In the genomic region with DNA sequence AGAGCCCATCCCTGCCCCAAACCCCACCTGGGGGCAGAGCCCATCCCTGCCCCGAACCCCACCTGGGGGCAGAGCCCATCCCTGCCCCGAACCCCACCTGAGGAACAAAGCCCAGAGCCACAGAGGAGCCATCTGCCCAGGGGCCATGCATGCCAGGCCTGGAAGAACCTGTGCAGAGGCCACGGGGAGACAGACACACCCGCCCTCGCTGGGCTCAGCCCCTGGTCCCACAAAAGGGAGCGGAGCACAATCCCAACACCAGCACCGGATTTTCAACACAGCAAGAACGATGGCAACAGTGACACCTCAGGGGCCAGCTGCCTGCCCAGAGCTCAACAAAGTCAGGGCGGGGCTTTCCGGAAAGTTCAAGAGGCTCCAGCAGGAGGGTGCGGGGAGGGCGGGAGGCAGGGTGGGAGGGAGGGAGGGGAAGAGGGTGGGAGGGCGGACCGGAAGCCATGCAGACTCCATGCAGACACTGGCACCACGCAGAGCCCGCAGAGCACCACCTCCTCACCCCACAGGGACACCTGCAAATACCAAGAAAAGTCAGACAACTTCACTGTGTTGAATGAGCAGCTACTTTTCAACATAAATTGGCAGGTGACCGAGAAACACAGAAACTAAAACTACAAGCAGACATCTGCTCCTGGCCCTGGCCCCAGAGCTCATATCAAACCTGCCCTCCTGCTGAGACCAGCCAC, we compare ENCODE assay signal across 8 cellular contexts. TPM values are rescaled to one million over a fixed set of nuclear protein-coding genes. Genes with fewer than 3 reads are reported as not detected.
DNase-seq lines count a peak whose midpoint lies in the region; ATAC-seq and TF ChIP-seq lines count a peak whose summit lies in the region.

No MANE protein-coding gene starts in this region.

- TF ChIP-seq CTCF in WTC11 (IDR thresholded peaks at IDR 0.05) (no peak), parathyroid adenoma (IDR thresholded peaks at IDR 0.05) (no peak)

- H2AFZ ChIP-seq in parathyroid adenoma, result no peak overlapping the region

- H3K4me3 Mint-ChIP-seq in CD4-positive, CD25-positive, alpha-beta regulatory T cell, result peak overlapping the region in 3 of 4 donors; percentile 76 to 91 (median 78)
- H3K4me3 Mint-ChIP-seq in WTC11, result no peak overlapping the region

- peaks cover 58% of the 10 kb centered on the region for H3K79me2 ChIP-seq in parathyroid adenoma

- H3K36me3 Mint-ChIP-seq in CD4-positive, CD25-positive, alpha-beta regulatory T cell, result peaks cover 24% of the 10 kb centered on the region
- peaks cover 12% of the 10 kb centered on the region for H3K36me3 Mint-ChIP-seq in WTC11

- DNase-seq in CD4-positive, CD25-positive, alpha-beta regulatory T cell, result peak; percentile 36 to 86 (median 44)
- DNase-seq in WTC11 (ENCODE audit: low spot score) (no peak), RPMI8226 (no peak), C1 segment of cervical spinal cord (lab: John Stamatoyannopoulos, UW) (no peak), NCI-H446 treated with DMSO at 0.1 percent for 48 hours (lab: John Stamatoyannopoulos, UW) (no peak)
- peak; percentile 61 for DNase-seq in central memory CD4-positive, alpha-beta T cell

- no peaks in the 10 kb centered on the region for H3K27me3 Mint-ChIP-seq in CD4-positive, CD25-positive, alpha-beta regulatory T cell
- H3K27me3 Mint-ChIP-seq in WTC11 (ENCODE audit: low read depth), result no peaks in the 10 kb centered on the region

- CTCF ChIA-PET in WTC11 (lab: Charles Lee), result interaction anchor here (0.6 to 1.1 kb wide), 4 partner anchors 27 to 72 kb away, joined by 3 to 4 read pairs (median 3); a partner anchor contains a TSS

- no peak overlapping the region for H3K4me3 ChIP-seq in CD4-positive, CD25-positive, alpha-beta regulatory T cell (ENCODE audit: low read depth, low read length)
- H3K4me3 ChIP-seq in parathyroid adenoma (ENCODE audit: low read depth, low read length), result no peak overlapping the region

- POLR2A ChIA-PET in WTC11 (lab: Charles Lee), result interaction anchor here (0.8 kb wide), 1 partner anchor 38 kb away, joined by 3 read pairs; no protein-coding TSS in a partner anchor

- no peaks in the 10 kb centered on the region for H3K9me3 Mint-ChIP-seq in CD4-positive, CD25-positive, alpha-beta regulatory T cell
- no peaks in the 10 kb centered on the region for H3K9me3 Mint-ChIP-seq in WTC11

- peaks cover 3 to 34% (median 15%) of the 10 kb centered on the region in 4 donors for H3K4me1 Mint-ChIP-seq in CD4-positive, CD25-positive, alpha-beta regulatory T cell
- peaks cover 15% of the 10 kb centered on the region for H3K4me1 Mint-ChIP-seq in WTC11

- peak overlapping the region; percentile 45 for H3K27ac ChIP-seq in CD4-positive, CD25-positive, alpha-beta regulatory T cell (ENCODE audit: insufficient read depth, low read length, poor library complexity, severe bottlenecking)
- peak overlapping the region; percentile 47 for H3K27ac ChIP-seq in parathyroid adenoma

- peaks cover 38% of the 10 kb centered on the region for H3K36me3 ChIP-seq in CD4-positive, CD25-positive, alpha-beta regulatory T cell (ENCODE audit: control insufficient read depth, insufficient read depth, low read length)
- no peaks in the 10 kb centered on the region for H3K36me3 ChIP-seq in parathyroid adenoma (ENCODE audit: control insufficient read depth, insufficient read depth, low read length)

- no peak overlapping the region for H3K4me2 ChIP-seq in parathyroid adenoma (ENCODE audit: low read length)

- ATAC-seq in CD4-positive, CD25-positive, alpha-beta regulatory T cell (ENCODE audit: low read depth in 2 of 2), result peak; percentile 91 to 92
- ATAC-seq in WTC11 (peak; percentile 27; the same call in 1 of the 2 replicates), GM19351 (IDR thresholded peaks at IDR 0.05; ENCODE audit: unreplicated experiment) (no peak)

- no peaks in the 10 kb centered on the region for H3K9me3 ChIP-seq in CD4-positive, CD25-positive, alpha-beta regulatory T cell (ENCODE audit: control insufficient read depth in 2 of 2, low read length in 2 of 2)
- no peaks in the 10 kb centered on the region for H3K9me3 ChIP-seq in parathyroid adenoma (ENCODE audit: control insufficient read depth, low read length)

- H3K9ac ChIP-seq in parathyroid adenoma, result no peak overlapping the region

- no peaks in the 10 kb centered on the region for H3K27me3 ChIP-seq in CD4-positive, CD25-positive, alpha-beta regulatory T cell (ENCODE audit: control insufficient read depth, insufficient read depth, low read length)
- H3K27me3 ChIP-seq in parathyroid adenoma (ENCODE audit: control insufficient read depth, insufficient read depth, low read length), result no peaks in the 10 kb centered on the region

- peak overlapping the region; percentile 89 to 99 (median 95) for H3K27ac Mint-ChIP-seq in CD4-positive, CD25-positive, alpha-beta regulatory T cell
- H3K27ac Mint-ChIP-seq in WTC11, result peak overlapping the region; percentile 53

- H3K4me1 ChIP-seq in CD4-positive, CD25-positive, alpha-beta regulatory T cell (ENCODE audit: control insufficient read depth, insufficient read depth, low read length, poor library complexity, severe bottlenecking), result peaks cover 8% of the 10 kb centered on the region
- no peaks in the 10 kb centered on the region for H3K4me1 ChIP-seq in parathyroid adenoma

TF ChIP-seq in WTC11, 78 proteins besides CTCF, POLR2A, EP300 and RAD21 (continues in another document):
- TF ChIP-seq ZNF423 (CRISPR knock-in tag; IDR thresholded peaks at IDR 0.05) (no peak), ZNF138 (CRISPR knock-in tag; conservative IDR thresholded peaks at IDR 0.05) (no peak), NR1H2 (CRISPR knock-in tag; IDR thresholded peaks at IDR 0.05) (no peak), GRHL2 (CRISPR knock-in tag; IDR thresholded peaks at IDR 0.05; ENCODE audit: insufficient replicate concordance, severe bottlenecking) (no peak)
- TF ChIP-seq, protein P1, sequence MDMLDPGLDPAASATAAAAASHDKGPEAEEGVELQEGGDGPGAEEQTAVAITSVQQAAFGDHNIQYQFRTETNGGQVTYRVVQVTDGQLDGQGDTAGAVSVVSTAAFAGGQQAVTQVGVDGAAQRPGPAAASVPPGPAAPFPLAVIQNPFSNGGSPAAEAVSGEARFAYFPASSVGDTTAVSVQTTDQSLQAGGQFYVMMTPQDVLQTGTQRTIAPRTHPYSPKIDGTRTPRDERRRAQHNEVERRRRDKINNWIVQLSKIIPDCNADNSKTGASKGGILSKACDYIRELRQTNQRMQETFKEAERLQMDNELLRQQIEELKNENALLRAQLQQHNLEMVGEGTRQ (CRISPR knock-in tag; IDR thresholded peaks at IDR 0.05), result no peak
- TF ChIP-seq, protein P2, sequence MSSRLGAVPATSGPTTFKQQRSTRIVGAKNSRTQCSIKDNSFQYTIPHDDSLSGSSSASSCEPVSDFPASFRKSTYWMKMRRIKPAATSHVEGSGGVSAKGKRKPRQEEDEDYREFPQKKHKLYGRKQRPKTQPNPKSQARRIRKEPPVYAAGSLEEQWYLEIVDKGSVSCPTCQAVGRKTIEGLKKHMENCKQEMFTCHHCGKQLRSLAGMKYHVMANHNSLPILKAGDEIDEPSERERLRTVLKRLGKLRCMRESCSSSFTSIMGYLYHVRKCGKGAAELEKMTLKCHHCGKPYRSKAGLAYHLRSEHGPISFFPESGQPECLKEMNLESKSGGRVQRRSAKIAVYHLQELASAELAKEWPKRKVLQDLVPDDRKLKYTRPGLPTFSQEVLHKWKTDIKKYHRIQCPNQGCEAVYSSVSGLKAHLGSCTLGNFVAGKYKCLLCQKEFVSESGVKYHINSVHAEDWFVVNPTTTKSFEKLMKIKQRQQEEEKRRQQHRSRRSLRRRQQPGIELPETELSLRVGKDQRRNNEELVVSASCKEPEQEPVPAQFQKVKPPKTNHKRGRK (CRISPR knock-in tag; IDR thresholded peaks at IDR 0.05; ENCODE audit: borderline replicate concordance), result no peak
- TF ChIP-seq, protein P3, sequence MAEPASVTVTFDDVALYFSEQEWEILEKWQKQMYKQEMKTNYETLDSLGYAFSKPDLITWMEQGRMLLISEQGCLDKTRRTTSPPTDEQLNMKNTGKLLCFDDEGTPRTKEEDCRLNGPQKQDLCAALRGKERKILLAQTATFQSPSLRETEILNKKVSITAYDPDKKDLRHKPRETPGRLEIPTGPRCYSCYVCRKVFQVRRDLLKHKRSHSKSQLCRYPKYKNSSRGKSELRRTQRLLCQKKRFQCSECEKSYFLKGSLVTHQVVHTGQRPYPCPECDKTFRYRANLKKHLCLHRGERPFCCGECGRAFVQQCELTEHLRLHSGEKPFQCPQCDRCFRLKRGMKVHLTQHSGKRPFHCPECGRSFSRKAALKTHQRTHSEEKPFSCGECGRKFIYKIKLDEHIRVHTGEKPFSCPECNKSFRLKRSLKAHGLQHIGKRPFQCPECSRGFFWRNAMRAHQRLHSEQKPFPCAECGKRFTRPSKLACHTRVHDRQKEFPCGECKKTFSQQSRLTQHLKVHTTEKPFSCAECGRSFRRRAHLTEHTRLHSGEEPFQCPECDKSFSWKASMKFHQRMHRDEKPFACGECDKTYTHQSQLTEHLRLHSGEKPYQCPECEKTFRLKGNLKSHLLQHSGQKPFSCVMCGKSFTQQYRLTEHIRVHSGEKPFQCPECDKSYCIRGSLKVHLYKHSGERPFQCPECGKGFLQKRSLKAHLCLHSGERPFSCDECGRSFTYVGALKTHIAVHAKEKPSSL (CRISPR knock-in tag; conservative IDR thresholded peaks at IDR 0.05), result no peak

RNA-seq across cellular contexts. Expression of a gene that starts 27.9 kb away (rescaled TPM):
- total RNA-seq in CD4-positive, CD25-positive, alpha-beta regulatory T cell, result 2.1 TPM
- polyA plus RNA-seq in CD4-positive, CD25-positive, alpha-beta regulatory T cell, result 1 to 10 TPM; 2.7 to 8.8 (median 3.5) TPM
- total RNA-seq in WTC11 (2021), result 5.7 to 7.5 TPM (median 7.1 TPM) in 3 replicates

RNA-seq across cellular contexts. Expression of a gene that starts 38.5 kb away (rescaled TPM):
- 35.5 TPM for total RNA-seq in CD4-positive, CD25-positive, alpha-beta regulatory T cell
- polyA plus RNA-seq in CD4-positive, CD25-positive, alpha-beta regulatory T cell, result 10 to 100 TPM; 18.8 to 29.2 (median 26.4) TPM
- total RNA-seq in WTC11 (2021), result 20.8 to 24.2 TPM (median 22.6 TPM) in 3 replicates

RNA-seq across cellular contexts. Expression of a gene that starts 47.1 kb away (rescaled TPM):
- 83.2 TPM for total RNA-seq in CD4-positive, CD25-positive, alpha-beta regulatory T cell
- 100 to 1,000 TPM; 123 to 158 (median 140) TPM for polyA plus RNA-seq in CD4-positive, CD25-positive, alpha-beta regulatory T cell
- total RNA-seq in WTC11 (2021), result 40.1 to 46.9 TPM (median 43.2 TPM) in 3 replicates

Comparison
In these comparisons a context has a peak if more than half of its experiments do, and no peak if none do; other contexts are left out.
1. DNase-seq: peak in CD4-positive, CD25-positive, alpha-beta regulatory T cell (3 of 3) and central memory CD4-positive, alpha-beta T cell (single experiment); none in WTC11 (single experiment), RPMI8226 (single experiment), C1 segment of cervical spinal cord (0 of 14) and NCI-H446 treated with DMSO at 0.1 percent for 48 hours (single experiment).